Comparison of ENCODE assay signal across 11 cellular contexts in genomic region chr2:232502513-232502900, GRCh38. TPM values are rescaled to one million over a fixed set of nuclear protein-coding genes. Genes with fewer than 3 reads are reported as not detected.
DNase-seq lines count a peak whose midpoint lies in the region; ATAC-seq and TF ChIP-seq lines count a peak whose summit lies in the region.
"Had no signal": no experiment of that assay in that cellular context is flagged by ENCODE, and none has a peak within 500 bp of the region (broad histone marks: within the 10 kb centered on the region; RNA-seq: fewer than 3 reads in every experiment).

No MANE protein-coding gene starts in this region.

- H3K9me3 ChIP-seq in CD4-positive, alpha-beta memory T cell (ENCODE audit: control insufficient read depth in 1 of 2, low read length in 2 of 2), result no peaks in the 10 kb centered on the region
- H3K9me3 ChIP-seq in HUES6 (ENCODE audit: control insufficient read depth, insufficient read depth, low read depth, low read length) (no peaks in the 10 kb centered on the region), breast epithelium (no peaks in the 10 kb centered on the region), gastrocnemius medialis (no peaks in the 10 kb centered on the region), uterus (no peaks in the 10 kb centered on the region)
- H3K9me3 ChIP-seq: left ventricle myocardium inferior had no signal

- TF ChIP-seq POLR2A in breast epithelium (IDR thresholded peaks at IDR 0.05) (no peak), gastrocnemius medialis (IDR thresholded peaks at IDR 0.05) (no peak), uterus (IDR thresholded peaks at IDR 0.05) (no peak)

- H3K4me1 Mint-ChIP-seq in CD4-positive, alpha-beta memory T cell, result peaks cover 1 to 17% (median 5%) of the 10 kb centered on the region in 4 donors
- peaks cover 32% of the 10 kb centered on the region for H3K4me1 Mint-ChIP-seq in neural crest cell

- intact Hi-C loops in CD4-positive, alpha-beta memory T cell (cut with micrococcal nuclease), result no loop called here
- intact Hi-C loops in breast epithelium (cut with DNase I; ENCODE audit: low total_unique reads), result no loop called here
- intact Hi-C loops in gastrocnemius medialis (cut with DNase I; ENCODE audit: low total_unique reads), result no loop called here
- intact Hi-C loops in uterus (cut with DNase I; ENCODE audit: low total_unique reads), result no loop called here

- CTCF ChIA-PET in CD4-positive, alpha-beta memory T cell (lab: Charles Lee; ENCODE audit: partially characterized antibody), result no interaction called here

- H3K9ac ChIP-seq in HUES6 (ENCODE audit: low read length), result no peak overlapping the region

- H3K36me3 ChIP-seq in CD4-positive, alpha-beta memory T cell (ENCODE audit: insufficient read depth, low read length), result no peaks in the 10 kb centered on the region
- no peaks in the 10 kb centered on the region for H3K36me3 ChIP-seq in HUES6 (ENCODE audit: control insufficient read depth, insufficient read depth, low read length)
- H3K36me3 ChIP-seq in breast epithelium, result no peaks in the 10 kb centered on the region
- no peaks in the 10 kb centered on the region for H3K36me3 ChIP-seq in gastrocnemius medialis
- H3K36me3 ChIP-seq in uterus, result no peaks in the 10 kb centered on the region
- H3K36me3 ChIP-seq: left ventricle myocardium inferior had no signal

- POLR2A ChIA-PET in CD4-positive, alpha-beta memory T cell (lab: Charles Lee; ENCODE audit: partially characterized antibody), result no interaction called here

- peaks cover 0 to 1% of the 10 kb centered on the region in 2 donors for H3K36me3 Mint-ChIP-seq in CD4-positive, alpha-beta memory T cell
- no peaks in the 10 kb centered on the region for H3K36me3 Mint-ChIP-seq in neural crest cell (ENCODE audit: low read depth)

- ATAC-seq in gastrocnemius medialis (no peak), GM18511 (IDR thresholded peaks at IDR 0.05; ENCODE audit: unreplicated experiment) (no peak)

- H3K27ac Mint-ChIP-seq in CD4-positive, alpha-beta memory T cell, result peak overlapping the region in 4 of 7 donors; percentile 19 to 91 (median 64)
- peak overlapping the region; percentile 57 for H3K27ac Mint-ChIP-seq in neural crest cell (ENCODE audit: unreplicated experiment)

- H3K27me3 Mint-ChIP-seq in CD4-positive, alpha-beta memory T cell, result peaks cover 20 to 46% of the 10 kb centered on the region in 2 donors
- H3K27me3 Mint-ChIP-seq in neural crest cell (ENCODE audit: low read depth), result peaks cover 42% of the 10 kb centered on the region

- no peak overlapping the region for H3K4me3 ChIP-seq in CD4-positive, alpha-beta memory T cell (ENCODE audit: low read length in 2 of 2)
- H3K4me3 ChIP-seq in HUES6 (ENCODE audit: low read depth, low read length) (peak overlapping the region; percentile 57), breast epithelium (peak overlapping the region; percentile 28 to 68 (median 56)), gastrocnemius medialis (peak overlapping the region in 2 of 4 donors; percentile 48 to 53), uterus (no peak overlapping the region)

- H3K4me3 Mint-ChIP-seq in CD4-positive, alpha-beta memory T cell, result peak overlapping the region in 6 of 8 donors; percentile 10 to 96 (median 66)
- H3K4me3 Mint-ChIP-seq in neural crest cell, result no peak overlapping the region

- in situ Hi-C loops in gastrocnemius medialis (cut with MboI; ENCODE audit: low sequenced_read_pairs in 4 of 4), result loop anchor here in 1 of 4 donors (25.0 kb wide), 1 partner anchor 590 kb away; no protein-coding TSS in a partner anchor

- peaks cover 10% of the 10 kb centered on the region for H3K27me3 ChIP-seq in CD4-positive, alpha-beta memory T cell (ENCODE audit: insufficient read depth, low read length)
- H3K27me3 ChIP-seq in HUES6 (ENCODE audit: control insufficient read depth, insufficient read depth, low read length) (peaks cover 80% of the 10 kb centered on the region), breast epithelium (peaks cover 0 to 11% of the 10 kb centered on the region in 2 donors), gastrocnemius medialis (peaks cover 0 to 9% (median 0%) of the 10 kb centered on the region in 3 donors), uterus (no peaks in the 10 kb centered on the region)

- TF ChIP-seq CTCF in breast epithelium (IDR thresholded peaks at IDR 0.05), result no peak
- no peak for TF ChIP-seq CTCF in neural crest cell (conservative IDR thresholded peaks at IDR 0.05)
- TF ChIP-seq CTCF in gastrocnemius medialis (IDR thresholded peaks at IDR 0.05 in 4 of 5, conservative IDR thresholded peaks at IDR 0.05 in 1 of 5), result no peak
- no peak for TF ChIP-seq CTCF in uterus (IDR thresholded peaks at IDR 0.05)

- H3K27ac ChIP-seq in CD4-positive, alpha-beta memory T cell (ENCODE audit: low read depth, low read length), result no peak overlapping the region
- H3K27ac ChIP-seq in HUES6 (ENCODE audit: low read depth, low read length) (no peak overlapping the region), breast epithelium (no peak overlapping the region), gastrocnemius medialis (no peak overlapping the region), uterus (no peak overlapping the region)
- H3K27ac ChIP-seq: epithelial cell of prostate, left ventricle myocardium inferior had no signal

- peaks cover 7% of the 10 kb centered on the region for H3K4me1 ChIP-seq in CD4-positive, alpha-beta memory T cell (ENCODE audit: insufficient read depth, low read length)
- H3K4me1 ChIP-seq in HUES6 (ENCODE audit: control insufficient read depth, insufficient read depth, low read length) (peaks cover 18% of the 10 kb centered on the region), breast epithelium (peaks cover 0 to 6% of the 10 kb centered on the region in 2 donors), gastrocnemius medialis (peaks cover 0 to 10% of the 10 kb centered on the region in 2 donors), uterus (peaks cover 0 to 3% of the 10 kb centered on the region in 2 donors)

- DNase-seq in CD4-positive, alpha-beta memory T cell, result peak in 2 of 5 donors; percentile 28 to 39
- no peak for DNase-seq in breast epithelium (ENCODE audit: low spot score in 2 of 2)
- no peak for DNase-seq in neural crest cell (ENCODE audit: low read depth, low spot score)
- DNase-seq in activated gamma-delta T cell treated with Interleukin-2 at 50 U/mL for 16 hours, result no peak
- DNase-seq in gastrocnemius medialis, result no peak
- DNase-seq in uterus, result no peak
- DNase-seq: left ventricle myocardium inferior had no signal

- H3K9me3 Mint-ChIP-seq in CD4-positive, alpha-beta memory T cell, result no peaks in the 10 kb centered on the region
- peaks cover 2% of the 10 kb centered on the region for H3K9me3 Mint-ChIP-seq in neural crest cell

RNA-seq across cellular contexts. Expression of gene ECEL1, which starts 14.9 kb away (rescaled TPM):
- total RNA-seq in CD4-positive, alpha-beta memory T cell, result not detected
- not detected for polyA plus RNA-seq in CD4-positive, alpha-beta memory T cell
- 1 to 10 TPM in 1 of 3 donors, under 1 TPM in 2; 0.15 to 2.3 (median 0.48) TPM for total RNA-seq in breast epithelium
- total RNA-seq in neural crest cell, result 42.9 and 43.9 TPM in 2 replicates
- total RNA-seq in gastrocnemius medialis, result 1 to 10 TPM in 1 of 4 donors, under 1 TPM in 2, not detected in 1; 0.51 to 1.5 (median 0.55) TPM
- total RNA-seq in uterus, result 10 to 100 TPM in 1 of 4 donors, 1 to 10 TPM in 1, not detected in 2; 1.9 to 10.8 TPM
- total RNA-seq: left ventricle myocardium inferior had no signal

RNA-seq across cellular contexts. Expression of gene PRSS56, which starts 17.7 kb away (rescaled TPM):
- total RNA-seq in CD4-positive, alpha-beta memory T cell, result not detected
- polyA plus RNA-seq in CD4-positive, alpha-beta memory T cell, result not detected
- total RNA-seq in breast epithelium (not detected), neural crest cell (52.4 and 54.2 TPM in 2 replicates), gastrocnemius medialis (1 to 10 TPM; 1.0 to 3.2 (median 2.2) TPM), uterus (not detected)
- total RNA-seq: left ventricle myocardium inferior, NCI-H460 had no signal

RNA-seq across cellular contexts. Expression of gene CHRND, which starts 23.5 kb away (rescaled TPM):
- total RNA-seq in CD4-positive, alpha-beta memory T cell, result not detected
- not detected for polyA plus RNA-seq in CD4-positive, alpha-beta memory T cell
- not detected for total RNA-seq in breast epithelium
- total RNA-seq in neural crest cell, result 4.1 and 5.8 TPM in 2 replicates
- total RNA-seq in gastrocnemius medialis, result 100 to 1,000 TPM in 1 of 4 donors, 10 to 100 TPM in 3; 49.1 to 119 (median 81.1) TPM
- total RNA-seq in uterus, result not detected
- total RNA-seq: left ventricle myocardium inferior had no signal

RNA-seq across cellular contexts. Expression of gene CHRNG, which starts 37.0 kb away (rescaled TPM):
- not detected for total RNA-seq in CD4-positive, alpha-beta memory T cell
- polyA plus RNA-seq in CD4-positive, alpha-beta memory T cell, result not detected
- total RNA-seq in breast epithelium, result not detected
- total RNA-seq in neural crest cell, result not detected in 2 replicates
- 10 to 100 TPM in 3 of 4 donors, 1 to 10 TPM in 1; 3.5 to 57.5 (median 24.6) TPM for total RNA-seq in gastrocnemius medialis
- not detected for total RNA-seq in uterus
- total RNA-seq: left ventricle myocardium inferior, NCI-H460 had no signal

RNA-seq across cellular contexts. Expression of gene ALPI, which starts 46.6 kb away (rescaled TPM):
- not detected for total RNA-seq in CD4-positive, alpha-beta memory T cell
- not detected for polyA plus RNA-seq in CD4-positive, alpha-beta memory T cell
- total RNA-seq in breast epithelium (under 1 TPM in 1 of 3 donors, not detected in 2; 0.33 TPM), neural crest cell (not detected in 2 replicates), gastrocnemius medialis (not detected), uterus (not detected)
- total RNA-seq: left ventricle myocardium inferior, NCI-H460 had no signal

Comparison
In these comparisons a context has a peak if more than half of its experiments do, and no peak if none do; other contexts are left out.
1. H3K4me3 ChIP-seq: peak in HUES6 (single experiment) and breast epithelium (3 of 3); none in CD4-positive, alpha-beta memory T cell (0 of 2) and uterus (0 of 2).
2. RNA of gene PRSS56, which starts 17.7 kb away (total RNA-seq): 52.4 to 54.2 TPM in neural crest cell; 1.0 to 3.2 TPM in gastrocnemius medialis, not detected in CD4-positive, alpha-beta memory T cell, not detected in breast epithelium and not detected in uterus; every median in the first group is over 10 times any median in the second.